In the genomic region with DNA sequence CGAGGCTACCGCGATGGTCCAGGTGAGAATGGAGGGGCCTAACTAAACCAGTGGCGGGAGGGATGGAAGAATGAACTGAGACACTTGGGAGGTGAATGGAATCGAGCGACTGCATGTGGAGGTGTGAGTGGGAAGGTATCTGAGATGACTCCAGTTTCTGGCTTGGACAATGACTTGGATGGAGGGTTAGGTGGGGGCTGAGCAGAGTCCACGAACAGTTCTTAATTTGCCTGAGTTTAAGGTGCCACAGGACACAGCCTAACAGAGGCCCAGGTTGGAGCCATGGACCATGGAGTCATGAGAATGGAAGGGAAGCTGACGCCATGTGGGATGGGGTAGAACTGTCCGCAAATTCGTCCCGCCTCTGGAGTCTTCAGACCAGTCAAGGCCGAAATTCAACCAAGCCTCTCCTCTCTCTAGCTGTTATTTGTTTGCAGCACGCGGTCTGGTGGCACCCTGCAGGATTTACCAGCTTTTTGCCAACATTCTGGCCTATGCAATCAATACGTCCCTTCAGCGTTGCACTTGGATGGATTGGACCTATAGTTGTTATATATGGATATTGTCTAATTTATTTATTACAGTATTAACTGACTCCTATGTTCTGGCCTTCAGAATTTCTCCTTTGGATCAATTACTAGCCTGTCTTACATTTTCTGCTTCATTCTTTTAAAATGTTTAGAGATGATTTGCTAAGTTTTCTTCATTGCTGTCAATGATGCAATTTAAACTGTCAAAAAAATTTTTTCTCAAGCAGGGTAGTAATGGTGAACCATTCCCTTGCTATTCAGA, we compare ENCODE assay signal across 2 cellular contexts.
TF ChIP-seq lines count a peak whose summit lies in the region.

No MANE protein-coding gene starts in this region.

TF ChIP-seq in HepG2, 621 proteins besides CTCF, POLR2A, EP300 and RAD21 (continues in another document):
- TF ChIP-seq, protein P1, sequence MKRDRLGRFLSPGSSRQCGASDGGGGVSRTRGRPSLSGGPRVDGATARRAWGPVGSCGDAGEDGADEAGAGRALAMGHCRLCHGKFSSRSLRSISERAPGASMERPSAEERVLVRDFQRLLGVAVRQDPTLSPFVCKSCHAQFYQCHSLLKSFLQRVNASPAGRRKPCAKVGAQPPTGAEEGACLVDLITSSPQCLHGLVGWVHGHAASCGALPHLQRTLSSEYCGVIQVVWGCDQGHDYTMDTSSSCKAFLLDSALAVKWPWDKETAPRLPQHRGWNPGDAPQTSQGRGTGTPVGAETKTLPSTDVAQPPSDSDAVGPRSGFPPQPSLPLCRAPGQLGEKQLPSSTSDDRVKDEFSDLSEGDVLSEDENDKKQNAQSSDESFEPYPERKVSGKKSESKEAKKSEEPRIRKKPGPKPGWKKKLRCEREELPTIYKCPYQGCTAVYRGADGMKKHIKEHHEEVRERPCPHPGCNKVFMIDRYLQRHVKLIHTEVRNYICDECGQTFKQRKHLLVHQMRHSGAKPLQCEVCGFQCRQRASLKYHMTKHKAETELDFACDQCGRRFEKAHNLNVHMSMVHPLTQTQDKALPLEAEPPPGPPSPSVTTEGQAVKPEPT (CRISPR knock-in tag; IDR thresholded peaks at IDR 0.05; ENCODE audit: low read depth) = 0 out of 2 replicates have a peak, but pooled peaks have one; percentile 1
- peak; percentile 6; the same call in 1 of the 2 replicates for TF ChIP-seq NFYB (CRISPR knock-in tag; IDR thresholded peaks at IDR 0.05)
- peak; percentile 27; the same call in 1 of the 2 replicates for TF ChIP-seq ZNF510 (CRISPR knock-in tag; IDR thresholded peaks at IDR 0.05; ENCODE audit: low read depth)
- TF ChIP-seq, protein P2, sequence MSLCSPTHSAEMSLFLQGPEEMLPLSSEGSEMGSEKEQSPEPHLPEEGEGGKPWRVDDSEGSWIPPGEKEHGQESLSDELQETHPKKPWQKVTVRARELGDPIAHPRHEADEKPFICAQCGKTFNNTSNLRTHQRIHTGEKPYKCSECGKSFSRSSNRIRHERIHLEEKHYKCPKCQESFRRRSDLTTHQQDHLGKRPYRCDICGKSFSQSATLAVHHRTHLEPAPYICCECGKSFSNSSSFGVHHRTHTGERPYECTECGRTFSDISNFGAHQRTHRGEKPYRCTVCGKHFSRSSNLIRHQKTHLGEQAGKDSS (CRISPR knock-in tag; IDR thresholded peaks at IDR 0.05; ENCODE audit: borderline replicate concordance, low read depth) = no peak
- TF ChIP-seq SMC3 (IDR thresholded peaks at IDR 0.05; ENCODE audit: low read length) = 0 out of 2 replicates have a peak, but pooled peaks have one; percentile 5
- no peak for TF ChIP-seq ZNF777 (CRISPR knock-in tag; IDR thresholded peaks at IDR 0.05)
- TF ChIP-seq ZKSCAN5 (CRISPR knock-in tag; IDR thresholded peaks at IDR 0.05) = 0 out of 2 replicates have a peak, but pooled peaks have one; percentile 67
- TF ChIP-seq, protein P3, sequence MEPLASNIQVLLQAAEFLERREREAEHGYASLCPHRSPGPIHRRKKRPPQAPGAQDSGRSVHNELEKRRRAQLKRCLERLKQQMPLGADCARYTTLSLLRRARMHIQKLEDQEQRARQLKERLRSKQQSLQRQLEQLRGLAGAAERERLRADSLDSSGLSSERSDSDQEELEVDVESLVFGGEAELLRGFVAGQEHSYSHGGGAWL (CRISPR knock-in tag; IDR thresholded peaks at IDR 0.05) = peak; percentile 73; the same call in 1 of the 2 replicates
- TF ChIP-seq, protein P4, sequence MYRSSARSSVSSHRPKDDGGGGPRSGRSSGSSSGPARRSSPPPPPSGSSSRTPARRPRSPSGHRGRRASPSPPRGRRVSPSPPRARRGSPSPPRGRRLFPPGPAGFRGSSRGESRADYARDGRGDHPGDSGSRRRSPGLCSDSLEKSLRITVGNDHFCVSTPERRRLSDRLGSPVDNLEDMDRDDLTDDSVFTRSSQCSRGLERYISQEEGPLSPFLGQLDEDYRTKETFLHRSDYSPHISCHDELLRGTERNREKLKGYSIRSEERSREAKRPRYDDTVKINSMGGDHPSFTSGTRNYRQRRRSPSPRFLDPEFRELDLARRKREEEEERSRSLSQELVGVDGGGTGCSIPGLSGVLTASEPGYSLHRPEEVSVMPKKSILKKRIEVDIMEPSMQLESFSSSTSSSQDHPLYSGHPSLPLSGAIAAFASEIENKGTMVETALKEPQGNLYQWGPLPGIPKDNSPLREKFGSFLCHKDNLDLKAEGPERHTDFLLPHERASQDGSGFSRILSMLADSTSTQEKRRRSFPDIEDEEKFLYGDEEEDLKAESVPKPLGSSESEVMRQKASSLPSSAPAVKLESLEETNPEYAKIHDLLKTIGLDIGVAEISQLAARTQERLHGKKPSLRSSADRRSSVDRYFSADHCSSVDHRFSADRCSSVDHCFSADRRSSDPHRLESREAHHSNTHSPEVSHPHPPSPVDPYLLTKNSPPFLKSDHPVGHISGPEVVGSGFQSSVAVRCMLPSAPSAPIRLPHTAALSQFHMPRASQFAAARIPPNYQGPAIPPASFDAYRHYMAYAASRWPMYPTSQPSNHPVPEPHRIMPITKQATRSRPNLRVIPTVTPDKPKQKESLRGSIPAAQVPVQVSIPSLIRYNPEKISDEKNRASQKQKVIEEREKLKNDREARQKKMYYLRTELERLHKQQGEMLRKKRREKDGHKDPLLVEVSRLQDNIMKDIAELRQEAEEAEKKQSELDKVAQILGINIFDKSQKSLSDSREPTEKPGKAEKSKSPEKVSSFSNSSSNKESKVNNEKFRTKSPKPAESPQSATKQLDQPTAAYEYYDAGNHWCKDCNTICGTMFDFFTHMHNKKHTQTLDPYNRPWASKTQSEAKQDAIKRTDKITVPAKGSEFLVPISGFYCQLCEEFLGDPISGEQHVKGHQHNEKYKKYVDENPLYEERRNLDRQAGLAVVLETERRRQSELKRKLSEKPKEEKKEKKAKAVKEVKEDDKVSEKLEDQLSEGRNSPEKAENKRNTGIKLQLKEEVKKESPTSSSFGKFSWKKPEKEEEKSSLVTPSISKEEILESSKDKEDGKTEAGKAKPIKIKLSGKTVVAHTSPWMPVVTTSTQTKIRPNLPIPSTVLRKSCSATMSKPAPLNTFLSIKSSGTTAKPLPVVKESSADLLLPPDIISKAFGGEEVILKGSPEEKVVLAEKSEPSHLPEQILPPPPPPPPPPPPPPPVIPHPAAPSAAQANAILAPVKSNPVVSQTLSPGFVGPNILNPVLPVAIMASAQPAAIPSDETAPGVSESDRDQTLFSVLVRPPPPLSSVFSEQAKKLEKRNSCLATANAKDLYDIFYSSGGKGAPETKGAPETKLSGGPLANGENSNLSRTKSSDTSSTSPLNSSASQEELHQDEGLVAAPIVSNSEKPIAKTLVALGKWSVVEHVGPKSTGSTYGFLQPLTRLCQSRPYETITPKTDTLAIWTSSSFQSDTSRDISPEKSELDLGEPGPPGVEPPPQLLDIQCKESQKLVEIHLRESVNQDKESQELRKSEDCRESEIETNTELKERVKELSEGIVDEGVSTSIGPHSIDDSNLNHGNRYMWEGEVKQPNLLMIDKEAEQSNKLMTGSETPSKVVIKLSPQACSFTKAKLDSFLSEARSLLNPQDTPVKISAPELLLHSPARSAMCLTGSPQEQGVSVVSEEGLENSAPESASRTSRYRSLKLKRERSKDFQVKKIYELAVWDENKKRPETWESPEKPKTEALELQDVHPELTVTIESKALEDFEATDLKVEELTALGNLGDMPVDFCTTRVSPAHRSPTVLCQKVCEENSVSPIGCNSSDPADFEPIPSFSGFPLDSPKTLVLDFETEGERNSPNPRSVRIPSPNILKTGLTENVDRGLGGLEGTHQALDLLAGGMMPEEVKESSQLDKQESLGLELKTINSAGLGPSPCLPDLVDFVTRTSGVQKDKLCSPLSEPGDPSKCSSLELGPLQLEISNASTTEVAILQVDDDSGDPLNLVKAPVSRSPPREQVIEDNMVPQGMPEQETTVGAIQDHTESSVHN (CRISPR knock-in tag; IDR thresholded peaks at IDR 0.05) = peak; percentile 49; the same call in 1 of the 2 replicates
- TF ChIP-seq ZNF7 (CRISPR knock-in tag; IDR thresholded peaks at IDR 0.05) = peak; percentile 4; the same call in 1 of the 2 replicates
- TF ChIP-seq GLI4 (CRISPR knock-in tag; IDR thresholded peaks at IDR 0.05; ENCODE audit: borderline replicate concordance) = 0 out of 2 replicates have a peak, but pooled peaks have one; percentile 13
- no peak for TF ChIP-seq FOXA1 (IDR thresholded peaks at IDR 0.05)
- no peak for TF ChIP-seq FOXA1 (CRISPR knock-in tag; IDR thresholded peaks at IDR 0.05)

TF ChIP-seq in HEK293T, 16 proteins besides CTCF, POLR2A, EP300 and RAD21:
- TF ChIP-seq BHLHE40 (IDR thresholded peaks at IDR 0.05; ENCODE audit: borderline replicate concordance) (no peak), LEF1 (IDR thresholded peaks at IDR 0.05; ENCODE audit: borderline replicate concordance) (no peak), CTBP1 (IDR thresholded peaks at IDR 0.05; ENCODE audit: borderline replicate concordance) (no peak), NFRKB (IDR thresholded peaks at IDR 0.05) (no peak), L3MBTL2 (conservative IDR thresholded peaks at IDR 0.05) (no peak), TARDBP (IDR thresholded peaks at IDR 0.05) (no peak), FOXM1 (IDR thresholded peaks at IDR 0.05; ENCODE audit: borderline replicate concordance) (no peak), SUZ12 (IDR thresholded peaks at IDR 0.05) (no peak), ARNT (IDR thresholded peaks at IDR 0.05) (no peak), ZNF384 (IDR thresholded peaks at IDR 0.05) (no peak), FOXK2 (IDR thresholded peaks at IDR 0.05) (no peak), FOXA1 (IDR thresholded peaks at IDR 0.05) (no peak), HDGF (IDR thresholded peaks at IDR 0.05; ENCODE audit: borderline replicate concordance) (no peak), SP1 (IDR thresholded peaks at IDR 0.05) (no peak)
- TF ChIP-seq, protein P5, sequence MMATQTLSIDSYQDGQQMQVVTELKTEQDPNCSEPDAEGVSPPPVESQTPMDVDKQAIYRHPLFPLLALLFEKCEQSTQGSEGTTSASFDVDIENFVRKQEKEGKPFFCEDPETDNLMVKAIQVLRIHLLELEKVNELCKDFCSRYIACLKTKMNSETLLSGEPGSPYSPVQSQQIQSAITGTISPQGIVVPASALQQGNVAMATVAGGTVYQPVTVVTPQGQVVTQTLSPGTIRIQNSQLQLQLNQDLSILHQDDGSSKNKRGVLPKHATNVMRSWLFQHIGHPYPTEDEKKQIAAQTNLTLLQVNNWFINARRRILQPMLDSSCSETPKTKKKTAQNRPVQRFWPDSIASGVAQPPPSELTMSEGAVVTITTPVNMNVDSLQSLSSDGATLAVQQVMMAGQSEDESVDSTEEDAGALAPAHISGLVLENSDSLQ (IDR thresholded peaks at IDR 0.05) = no peak
